In genomic region chr2:151851761-151852160, GRCh38 we compare ENCODE assay signal across 15 cellular contexts. TPM values are rescaled to one million over a fixed set of nuclear protein-coding genes. Genes with fewer than 3 reads are reported as not detected.
DNase-seq lines count a peak whose midpoint lies in the region; TF ChIP-seq lines count a peak whose summit lies in the region.
"Had no signal": no experiment of that assay in that cellular context is flagged by ENCODE, and none has a peak within 500 bp of the region (broad histone marks: within the 10 kb centered on the region; RNA-seq: fewer than 3 reads in every experiment).

No MANE protein-coding gene starts in this region.

- H3K23ac ChIP-seq in H9 (ENCODE audit: insufficient read length, low read depth, low read length) = no peak overlapping the region

- CTCF ChIA-PET in GM10248 (lab: Yijun Ruan, JAX) = interaction anchor here (0.8 to 3.8 kb wide), 4 partner anchors 9 to 28 kb away, joined by 3 to 13 read pairs (median 8); no protein-coding TSS in a partner anchor

- no peaks in the 10 kb centered on the region for H3K36me3 Mint-ChIP-seq in H9 (ENCODE audit: insufficient read depth in 1 of 3, low read depth in 3 of 3)

- no peaks in the 10 kb centered on the region for H4K20me1 ChIP-seq in H9 (ENCODE audit: control insufficient read depth, insufficient read depth, insufficient read length)
- H4K20me1 ChIP-seq: BLaER1 treated with 17β-estradiol and CSF1 and Interleukin-3, amounts not matched to agents 10 nM and 100 nM had no signal

- no peak overlapping the region for H3K9ac ChIP-seq in H9 (ENCODE audit: extremely low read depth, insufficient read length, low read length)
- H3K9ac ChIP-seq: BLaER1 treated with 17β-estradiol and CSF1 and Interleukin-3, amounts not matched to agents 10 nM and 100 nM had no signal

- no peak overlapping the region for H2BK5ac ChIP-seq in H9 (ENCODE audit: insufficient read length, low read length)

- no peak overlapping the region for H2BK120ac ChIP-seq in H9 (ENCODE audit: low read depth, low read length, poor library complexity, severe bottlenecking)

- no peak overlapping the region for H2BK12ac ChIP-seq in H9 (ENCODE audit: insufficient read length, low read depth, low read length)

- no peak overlapping the region for H3K4me2 ChIP-seq in H9 (ENCODE audit: insufficient read depth, insufficient read length, low read length)
- H3K4me2 ChIP-seq: BLaER1 treated with 17β-estradiol and CSF1 and Interleukin-3, amounts not matched to agents 10 nM and 100 nM had no signal

- H4K91ac ChIP-seq in H9 (ENCODE audit: insufficient read length, low read depth, low read length) = no peak overlapping the region

- H2BK15ac ChIP-seq in H9 (ENCODE audit: low read depth, low read length) = no peak overlapping the region

- no peaks in the 10 kb centered on the region for H3K79me1 ChIP-seq in H9 (ENCODE audit: insufficient read depth, low read depth, low read length, poor library complexity, severe bottlenecking)

- no peaks in the 10 kb centered on the region for H3K79me2 ChIP-seq in H9 (ENCODE audit: insufficient read depth, low read length)

- no peak overlapping the region for H4K5ac ChIP-seq in H9 (ENCODE audit: insufficient read length, low read depth, low read length)

- H3K27me3 Mint-ChIP-seq in H9 (ENCODE audit: low read depth) = no peaks in the 10 kb centered on the region

- no peak overlapping the region for H2AK5ac ChIP-seq in H9 (ENCODE audit: insufficient read length, low read length)

- no peaks in the 10 kb centered on the region for H3K27me3 ChIP-seq in H9 (ENCODE audit: insufficient read depth, low read length)
- H3K27me3 ChIP-seq: BLaER1 treated with 17β-estradiol and CSF1 and Interleukin-3, amounts not matched to agents 10 nM and 100 nM; pancreas; suprapubic skin had no signal

- POLR2A ChIA-PET in GM10248 (lab: Yijun Ruan, JAX) = no interaction called here

- TF ChIP-seq CTCF in choroid plexus epithelial cell (conservative IDR thresholded peaks at IDR 0.05; ENCODE audit: low read depth, low read length) = no peak
- no peak for TF ChIP-seq CTCF in GM10248 (IDR thresholded peaks at IDR 0.05; ENCODE audit: control extremely low read depth, extremely low read depth, low read depth, missing control alignments)
- no peak for TF ChIP-seq CTCF in H9 (conservative IDR thresholded peaks at IDR 0.05)

- no peaks in the 10 kb centered on the region for H3K9me3 Mint-ChIP-seq in H9

- H3K23me2 ChIP-seq in H9 (ENCODE audit: insufficient read length, low read depth, low read length, poor library complexity, severe bottlenecking) = no peaks in the 10 kb centered on the region

- no peak overlapping the region for H3K18ac ChIP-seq in H9 (ENCODE audit: insufficient read length, low read depth, low read length)

- H3K9me3 ChIP-seq in H9 (ENCODE audit: control insufficient read depth, low read depth, low read length) = no peaks in the 10 kb centered on the region
- H3K9me3 ChIP-seq: BLaER1 treated with 17β-estradiol and CSF1 and Interleukin-3, amounts not matched to agents 10 nM and 100 nM; mucosa of descending colon; pancreas; suprapubic skin had no signal

- H3K27ac Mint-ChIP-seq in H9 = no peak overlapping the region
- H3K27ac Mint-ChIP-seq: activated CD8-positive, alpha-beta T cell treated with anti-CD3 and anti-CD28 coated beads, Interleukin-2, amount 10 ng/mL, durations not matched to agents 7 days and 5 days had no signal

- H3T11ph ChIP-seq in H9 (ENCODE audit: low read length) = no peak overlapping the region

- no peak overlapping the region for H3K4me3 ChIP-seq in choroid plexus epithelial cell (ENCODE audit: low read depth, low read length)
- H3K4me3 ChIP-seq: BLaER1 treated with 17β-estradiol and CSF1 and Interleukin-3, amounts not matched to agents 10 nM and 100 nM; mucosa of descending colon; pancreas; suprapubic skin had no signal

- 0 out of 4 replicates have a peak, but pooled peaks cover 4 to 5% of the 10 kb centered on the region in 2 experiments for H3K4me1 Mint-ChIP-seq in H9

- H3K27ac ChIP-seq in H9 (ENCODE audit: insufficient read length, low read depth, low read length) = no peak overlapping the region
- H3K27ac ChIP-seq: BLaER1 treated with 17β-estradiol and CSF1 and Interleukin-3, amounts not matched to agents 10 nM and 100 nM; pancreas; suprapubic skin; VCaP had no signal

- no peaks in the 10 kb centered on the region for H3K4me1 ChIP-seq in H9 (ENCODE audit: insufficient read depth, low read length)
- H3K4me1 ChIP-seq: BLaER1 treated with 17β-estradiol and CSF1 and Interleukin-3, amounts not matched to agents 10 nM and 100 nM; pancreas; suprapubic skin had no signal

- no peak overlapping the region for H2AFZ ChIP-seq in H9 (ENCODE audit: low read length)

- no peak overlapping the region for H2BK20ac ChIP-seq in H9 (ENCODE audit: low read depth, low read length, poor library complexity, severe bottlenecking)

- H3K4ac ChIP-seq in H9 (ENCODE audit: low read depth, low read length) = no peak overlapping the region

- DNase-seq in Daoy (ENCODE audit: low read depth) (peak; percentile 73), NCI-H2171 treated with DMSO at 0.1 percent for 48 hours (lab: John Stamatoyannopoulos, UW) (peak; percentile 58), choroid plexus epithelial cell (ENCODE audit: low read depth) (peak; percentile 26), myocyte (ENCODE audit: low read depth) (peak; percentile 23), GM10248 (ENCODE audit: extremely low spot score) (no peak), NCI-H2081 (lab: John Stamatoyannopoulos, UW) (no peak), H9 (no peak), cortex of kidney (lab: John Stamatoyannopoulos, UW) (no peak)
- DNase-seq: activated CD8-positive, alpha-beta T cell treated with anti-CD3 and anti-CD28 coated beads, Interleukin-2, amount 10 ng/mL, durations not matched to agents 7 days and 5 days; MM.1S; mucosa of descending colon; pancreas had no signal

- no peak overlapping the region for H4K8ac ChIP-seq in H9 (replicated peaks; ENCODE audit: insufficient read length, low read depth, low read length)

- H3K56ac ChIP-seq in H9 (ENCODE audit: insufficient read length, low read depth, low read length) = no peak overlapping the region

- H3K14ac ChIP-seq in H9 (ENCODE audit: insufficient read depth, low read length) = no peak overlapping the region

- no CpG with 5 or more reads among the region's 3 CpGs for WGBS in H9 (ENCODE audit: extremely low coverage, insufficient read length, low lambda C conversion rate)

- H3K4me3 Mint-ChIP-seq in H9 = no peak overlapping the region
- H3K4me3 Mint-ChIP-seq: activated CD8-positive, alpha-beta T cell treated with anti-CD3 and anti-CD28 coated beads, Interleukin-2, amount 10 ng/mL, durations not matched to agents 7 days and 5 days had no signal

RNA-seq across cellular contexts. Expression of gene ARL5A, which starts 23.5 kb away (rescaled TPM):
- total RNA-seq in Daoy (2014; rRNA removed; shearing (Covaris generic)) = 58.8 and 64.6 TPM in 2 replicates
- 42.8 and 49.6 TPM in 2 replicates for total RNA-seq in myocyte
- polyA plus RNA-seq in myocyte (2012) = 11.5 TPM
- 63.2 and 66.7 TPM in 2 replicates for total RNA-seq in H9 (2021)

Comparison
In these comparisons a context has a peak if more than half of its experiments do, and no peak if none do; other contexts are left out.
1. DNase-seq: peak in Daoy (single experiment), NCI-H2171 treated with DMSO at 0.1 percent for 48 hours (single experiment), choroid plexus epithelial cell (single experiment) and myocyte (single experiment); none in GM10248 (single experiment), NCI-H2081 (0 of 2), H9 (single experiment) and cortex of kidney (single experiment).